Comparison of ENCODE assay signal across 29 cellular contexts in the genomic region with DNA sequence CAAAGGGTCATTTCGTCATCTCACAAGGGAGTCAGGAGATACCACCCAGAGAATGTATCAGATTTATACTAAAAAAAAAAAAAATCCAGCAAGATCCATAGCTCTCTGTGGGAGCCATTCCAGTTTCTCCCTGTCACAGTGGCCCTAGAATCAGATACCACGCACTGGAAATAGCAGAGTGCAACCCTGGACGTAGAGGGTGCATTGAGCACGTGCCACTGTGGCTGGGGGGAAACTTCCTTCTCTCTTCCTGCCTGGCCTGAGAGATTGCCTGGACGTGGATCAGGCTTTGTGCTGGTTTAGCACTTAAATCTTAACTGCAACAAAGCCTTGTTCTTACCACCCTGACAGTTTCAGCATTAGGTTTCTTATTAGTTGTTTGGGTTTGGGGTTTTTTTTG.
DNase-seq lines count a peak whose midpoint lies in the region; ATAC-seq, FAIRE-seq and TF ChIP-seq lines count a peak whose summit lies in the region.
"Had no signal": no experiment of that assay in that cellular context is flagged by ENCODE, and none has a peak within 500 bp of the region (broad histone marks: within the 10 kb centered on the region; RNA-seq: fewer than 3 reads in every experiment).

No MANE protein-coding gene starts in this region.

- CTCF ChIA-PET in K562 (lab: Yijun Ruan, JAX; ENCODE audit: low intra/inter-chr PET ratio) = no interaction called here

- no peaks in the 10 kb centered on the region for H3K79me2 ChIP-seq in K562 (ENCODE audit: control insufficient read depth, insufficient read depth, low read length)

- peak; percentile 60 for ATAC-seq in Right ventricle myocardium superior (ENCODE audit: poor library complexity)
- ATAC-seq in K562 = peak; percentile 49; the same call in 2 of the 3 replicates
- ATAC-seq in upper lobe of right lung = no peak
- ATAC-seq: activated CD8-positive, alpha-beta memory T cell treated with anti-CD3 and anti-CD28 coated beads, Interleukin-2, amount 10 ng/mL, durations not matched to agents 7 days and 5 days; left colon had no signal

- POLR2A ChIA-PET in K562 (lab: Yijun Ruan, JAX) = interaction anchor here (0.6 to 1.2 kb wide), 2 partner anchors 9 to 12 kb away, joined by 3 read pairs; no protein-coding TSS in a partner anchor

- DNase-seq in Right ventricle myocardium superior (no peak), right atrium auricular region (ENCODE audit: low spot score) (no peak), K562 (ENCODE audit: extremely low read depth in 1 of 4, low spot score in 3 of 4) (peak in 1 of 4 experiments; percentile 28), left kidney (ENCODE audit: low read depth, low spot score) (peak; percentile 37), urothelium cell line (ENCODE audit: low spot score) (no peak), erythroblast (lab: John Stamatoyannopoulos, UW) (no peak), foreskin fibroblast (no peak), upper lobe of right lung (no peak)
- DNase-seq: 8988T; activated CD4-positive, alpha-beta T cell treated with anti-CD3 and anti-CD28 coated beads, Interleukin-2, amount 50 U/mL, for 4 hours; activated CD8-positive, alpha-beta memory T cell treated with anti-CD3 and anti-CD28 coated beads, Interleukin-2, amount 10 ng/mL, durations not matched to agents 7 days and 5 days; activated T-cell treated with anti-CD3 and anti-CD28 coated beads, Interleukin-2, amount 50 U/mL, for 48 hours; Caco-2; dermis blood vessel endothelial cell; endodermal cell; hypothalamus; immature natural killer cell; left colon; NCI-H446 treated with DMSO at 0.1 percent for 48 hours; NCI-H774; posterior cingulate gyrus; sigmoid colon; stimulated activated CD4-positive, alpha-beta T cell treated with anti-CD3 and anti-CD28 coated beads, Interleukin-12 subunit alpha, Interleukin-12 subunit beta, amount 100 ng/mL, for 4 hours; stimulated activated CD4-positive, alpha-beta T cell treated with anti-CD3 and anti-CD28 coated beads, Interleukin-4, amount 100 ng/mL, for 1 hour; T-helper 9 cell; transverse colon had no signal

- H3K9ac ChIP-seq in K562 (ENCODE audit: insufficient read depth in 1 of 2, low read depth in 2 of 2, low read length in 2 of 2) = no peak overlapping the region; a peak in 1 of 4 replicates

- H3K9me3 ChIP-seq in right atrium auricular region (no peaks in the 10 kb centered on the region), K562 (replicated peaks; ENCODE audit: control insufficient read depth, insufficient read depth, low read depth, low read length) (no peaks in the 10 kb centered on the region), upper lobe of right lung (no peaks in the 10 kb centered on the region)
- H3K9me3 ChIP-seq: Caco-2, HAP-1, sigmoid colon, SJSA1, transverse colon had no signal

- H3K9me1 ChIP-seq in K562 (ENCODE audit: control insufficient read depth, insufficient read depth, low read length) = no peaks in the 10 kb centered on the region

- in situ Hi-C loops in K562 (cut with MboI) = no loop called here

- intact Hi-C loops in Right ventricle myocardium superior (cut with DNase I) (no loop called here), K562 (cut with micrococcal nuclease) (no loop called here), upper lobe of right lung (cut with DNase I) (no loop called here)

- H3K4me2 ChIP-seq in K562 (ENCODE audit: insufficient read depth, low read length) = no peak overlapping the region

- TF ChIP-seq CTCF in right atrium auricular region (IDR thresholded peaks at IDR 0.05) (no peak), K562 (IDR thresholded peaks at IDR 0.05 in 2 of 3, conservative IDR thresholded peaks at IDR 0.05 in 1 of 3; ENCODE audit: insufficient read depth in 2 of 3, low read depth in 1 of 3, low read length in 3 of 3) (no peak), foreskin fibroblast (IDR thresholded peaks at IDR 0.05; ENCODE audit: low read depth, low read length) (no peak), upper lobe of right lung (IDR thresholded peaks at IDR 0.05) (no peak)

- no peak for TF ChIP-seq RAD21 in K562 (CRISPR knock-in tag; conservative IDR thresholded peaks at IDR 0.05 in 1 of 2, IDR thresholded peaks at IDR 0.05 in 1 of 2)

- TF ChIP-seq EP300 in K562 (IDR thresholded peaks at IDR 0.05; ENCODE audit: low read length) = no peak

- BruUV-seq in K562 (replicated peaks; lab: Mats Ljungman, UMichigan) = no TSS peak

- WGBS in K562 (ENCODE audit: insufficient coverage, low coverage, missing lambda C conversion rate) = 18% methylated on average over 5 of the region's 5 CpGs

- H3K27ac ChIP-seq in right atrium auricular region (peak overlapping the region in 1 of 2 donors; percentile 10), K562 (ENCODE audit: extremely low read depth, low read depth, low read length) (no peak overlapping the region), upper lobe of right lung (no peak overlapping the region)
- H3K27ac ChIP-seq: sigmoid colon, SJSA1, transverse colon had no signal

- no peak for FAIRE-seq in K562 (lab: Jason Lieb, UNC)
- FAIRE-seq in urothelium cell line (lab: Jason Lieb, UNC) = peak; percentile 17
- FAIRE-seq: G401.6 had no signal

- H3K4me1 ChIP-seq in right atrium auricular region (peaks cover 0 to 59% of the 10 kb centered on the region in 2 donors), K562 (replicated peaks in 1 of 2; ENCODE audit: control insufficient read depth in 2 of 2, insufficient read depth in 2 of 2, low read length in 2 of 2) (no peaks in the 10 kb centered on the region; a peak in 3 of 5 replicates), upper lobe of right lung (peaks cover 8% of the 10 kb centered on the region)

- no peaks in the 10 kb centered on the region for H4K20me1 ChIP-seq in K562 (replicated peaks; ENCODE audit: control insufficient read depth, insufficient read depth, low read length)

- TF ChIP-seq POLR2A in K562 (conservative IDR thresholded peaks at IDR 0.05) (no peak), erythroblast (IDR thresholded peaks at IDR 0.05; ENCODE audit: low read length) (no peak)

- no peaks in the 10 kb centered on the region for H3K36me3 ChIP-seq in right atrium auricular region
- no peaks in the 10 kb centered on the region for H3K36me3 ChIP-seq in K562 (ENCODE audit: control insufficient read depth, insufficient read depth, low read length)
- no peaks in the 10 kb centered on the region for H3K36me3 ChIP-seq in upper lobe of right lung
- H3K36me3 ChIP-seq: HAP-1, SJSA1, transverse colon had no signal

- H3K4me3 ChIP-seq in right atrium auricular region (no peak overlapping the region), K562 (no peak overlapping the region), foreskin fibroblast (ENCODE audit: low read depth in 1 of 2, low read length in 2 of 2) (no peak overlapping the region), upper lobe of right lung (no peak overlapping the region)
- H3K4me3 ChIP-seq: HAP-1, sigmoid colon, SJSA1, transverse colon had no signal

- peak overlapping the region; percentile 66; the same call in 1 of the 2 replicates for H2AFZ ChIP-seq in K562 (ENCODE audit: low read depth, low read length)

- H3K27me3 ChIP-seq in right atrium auricular region = no peaks in the 10 kb centered on the region
- H3K27me3 ChIP-seq in K562 (ENCODE audit: control insufficient read depth in 2 of 2, insufficient read depth in 2 of 2, low read length in 2 of 2) = no peaks in the 10 kb centered on the region
- H3K27me3 ChIP-seq in upper lobe of right lung = no peaks in the 10 kb centered on the region
- H3K27me3 ChIP-seq: sigmoid colon, SJSA1, transverse colon had no signal

TF ChIP-seq in K562, 482 proteins besides CTCF, POLR2A, EP300 and RAD21 (continues in another document):
- TF ChIP-seq, protein P1, sequence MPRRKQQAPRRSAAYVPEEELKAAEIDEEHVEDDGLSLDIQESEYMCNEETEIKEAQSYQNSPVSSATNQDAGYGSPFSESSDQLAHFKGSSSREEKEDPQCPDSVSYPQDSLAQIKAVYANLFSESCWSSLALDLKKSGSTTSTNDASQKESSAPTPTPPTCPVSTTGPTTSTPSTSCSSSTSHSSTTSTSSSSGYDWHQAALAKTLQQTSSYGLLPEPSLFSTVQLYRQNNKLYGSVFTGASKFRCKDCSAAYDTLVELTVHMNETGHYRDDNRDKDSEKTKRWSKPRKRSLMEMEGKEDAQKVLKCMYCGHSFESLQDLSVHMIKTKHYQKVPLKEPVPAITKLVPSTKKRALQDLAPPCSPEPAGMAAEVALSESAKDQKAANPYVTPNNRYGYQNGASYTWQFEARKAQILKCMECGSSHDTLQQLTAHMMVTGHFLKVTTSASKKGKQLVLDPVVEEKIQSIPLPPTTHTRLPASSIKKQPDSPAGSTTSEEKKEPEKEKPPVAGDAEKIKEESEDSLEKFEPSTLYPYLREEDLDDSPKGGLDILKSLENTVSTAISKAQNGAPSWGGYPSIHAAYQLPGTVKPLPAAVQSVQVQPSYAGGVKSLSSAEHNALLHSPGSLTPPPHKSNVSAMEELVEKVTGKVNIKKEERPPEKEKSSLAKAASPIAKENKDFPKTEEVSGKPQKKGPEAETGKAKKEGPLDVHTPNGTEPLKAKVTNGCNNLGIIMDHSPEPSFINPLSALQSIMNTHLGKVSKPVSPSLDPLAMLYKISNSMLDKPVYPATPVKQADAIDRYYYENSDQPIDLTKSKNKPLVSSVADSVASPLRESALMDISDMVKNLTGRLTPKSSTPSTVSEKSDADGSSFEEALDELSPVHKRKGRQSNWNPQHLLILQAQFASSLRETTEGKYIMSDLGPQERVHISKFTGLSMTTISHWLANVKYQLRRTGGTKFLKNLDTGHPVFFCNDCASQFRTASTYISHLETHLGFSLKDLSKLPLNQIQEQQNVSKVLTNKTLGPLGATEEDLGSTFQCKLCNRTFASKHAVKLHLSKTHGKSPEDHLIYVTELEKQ (CRISPR knock-in tag; IDR thresholded peaks at IDR 0.05) = no peak
- TF ChIP-seq JUN (IDR thresholded peaks at IDR 0.05; ENCODE audit: borderline replicate concordance, low read depth, low read length) (no peak), JUN (CRISPR knock-in tag; IDR thresholded peaks at IDR 0.05; ENCODE audit: borderline replicate concordance) (no peak), BACH1 (tag; IDR thresholded peaks at IDR 0.05) (no peak)
- TF ChIP-seq, protein P2, sequence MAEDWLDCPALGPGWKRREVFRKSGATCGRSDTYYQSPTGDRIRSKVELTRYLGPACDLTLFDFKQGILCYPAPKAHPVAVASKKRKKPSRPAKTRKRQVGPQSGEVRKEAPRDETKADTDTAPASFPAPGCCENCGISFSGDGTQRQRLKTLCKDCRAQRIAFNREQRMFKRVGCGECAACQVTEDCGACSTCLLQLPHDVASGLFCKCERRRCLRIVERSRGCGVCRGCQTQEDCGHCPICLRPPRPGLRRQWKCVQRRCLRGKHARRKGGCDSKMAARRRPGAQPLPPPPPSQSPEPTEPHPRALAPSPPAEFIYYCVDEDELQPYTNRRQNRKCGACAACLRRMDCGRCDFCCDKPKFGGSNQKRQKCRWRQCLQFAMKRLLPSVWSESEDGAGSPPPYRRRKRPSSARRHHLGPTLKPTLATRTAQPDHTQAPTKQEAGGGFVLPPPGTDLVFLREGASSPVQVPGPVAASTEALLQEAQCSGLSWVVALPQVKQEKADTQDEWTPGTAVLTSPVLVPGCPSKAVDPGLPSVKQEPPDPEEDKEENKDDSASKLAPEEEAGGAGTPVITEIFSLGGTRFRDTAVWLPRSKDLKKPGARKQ (CRISPR knock-in tag; IDR thresholded peaks at IDR 0.05) = no peak
